In genomic region chr13:41463823-41464602, GRCh38 we compare ENCODE assay signal across 1 cellular context.
TF ChIP-seq lines count a peak whose summit lies in the region.

No MANE protein-coding gene starts in this region.

TF ChIP-seq in GM12878, 131 proteins besides CTCF, POLR2A, EP300 and RAD21 (continued from another document):
- TF ChIP-seq HSF1 (IDR thresholded peaks at IDR 0.05; ENCODE audit: low read depth, low read length): no peak
- peak; percentile 42; the same call in 1 of the 2 replicates for TF ChIP-seq CBFB (IDR thresholded peaks at IDR 0.05; ENCODE audit: low read depth)
- no peak for TF ChIP-seq CHD4 (IDR thresholded peaks at IDR 0.05)
- TF ChIP-seq HDAC6 (IDR thresholded peaks at IDR 0.05; ENCODE audit: unreplicated experiment): no peak
- TF ChIP-seq KLF5 (IDR thresholded peaks at IDR 0.05; ENCODE audit: partially characterized antibody): no peak
- no peak for TF ChIP-seq NR2C1 (IDR thresholded peaks at IDR 0.05)
- no peak for TF ChIP-seq GABPA (IDR thresholded peaks at IDR 0.05; ENCODE audit: low read depth)
- no peak; the same call in 1 of the 2 replicates for TF ChIP-seq DPF2 (IDR thresholded peaks at IDR 0.05)
- no peak for TF ChIP-seq GATAD2B (conservative IDR thresholded peaks at IDR 0.05; ENCODE audit: low read depth)
- no peak; a peak in 1 of 4 replicates for TF ChIP-seq BHLHE40 (IDR thresholded peaks at IDR 0.05; ENCODE audit: borderline replicate concordance in 1 of 2, low read depth in 2 of 2, low read length in 1 of 2)
- peak; percentile 90 for TF ChIP-seq TCF12 (IDR thresholded peaks at IDR 0.05; ENCODE audit: low read depth, low read length)
- TF ChIP-seq E2F4 (IDR thresholded peaks at IDR 0.05; ENCODE audit: low read depth, low read length): no peak
- TF ChIP-seq YY1 (IDR thresholded peaks at IDR 0.05; ENCODE audit: low read depth, low read length): no peak
- TF ChIP-seq BCL3 (IDR thresholded peaks at IDR 0.05; ENCODE audit: borderline replicate concordance, insufficient read depth, low read depth, low read length, poor library complexity, severe bottlenecking): peak; percentile 39
- TF ChIP-seq ZNF217 (IDR thresholded peaks at IDR 0.05): no peak
- TF ChIP-seq EGR1 (IDR thresholded peaks at IDR 0.05; ENCODE audit: borderline replicate concordance in 1 of 2, low read depth in 2 of 2, low read length in 2 of 2): peak in 1 of 2 experiments; percentile 56; a peak in 1 of 3 replicates
- TF ChIP-seq CBX5 (IDR thresholded peaks at IDR 0.05; ENCODE audit: low read depth): no peak
- TF ChIP-seq NBN (IDR thresholded peaks at IDR 0.05): peak; percentile 66
- no peak for TF ChIP-seq BMI1 (IDR thresholded peaks at IDR 0.05; ENCODE audit: borderline replicate concordance)
- peak; percentile 31; the same call in 1 of the 2 replicates for TF ChIP-seq TCF3 (IDR thresholded peaks at IDR 0.05; ENCODE audit: borderline replicate concordance, insufficient read depth, low read depth, low read length)
- no peak for TF ChIP-seq ZSCAN29 (IDR thresholded peaks at IDR 0.05)
- peak; percentile 70 to 73; a peak in 3 of 4 replicates for TF ChIP-seq IKZF2 (IDR thresholded peaks at IDR 0.05)
- no peak for TF ChIP-seq ZBTB33 (IDR thresholded peaks at IDR 0.05)
- peak; percentile 26; the same call in 1 of the 2 replicates for TF ChIP-seq CREM (IDR thresholded peaks at IDR 0.05; ENCODE audit: low read depth)
- TF ChIP-seq SRF (IDR thresholded peaks at IDR 0.05; ENCODE audit: low read depth in 2 of 2, low read length in 2 of 2): no peak
- TF ChIP-seq YBX1 (IDR thresholded peaks at IDR 0.05): no peak
- TF ChIP-seq ZBED1 (IDR thresholded peaks at IDR 0.05; ENCODE audit: borderline replicate concordance): no peak; the same call in 1 of the 2 replicates
- peak; percentile 54 for TF ChIP-seq MTA2 (IDR thresholded peaks at IDR 0.05; ENCODE audit: low read depth)
